Comparison of ENCODE assay signal across 32 cellular contexts in the genomic region with DNA sequence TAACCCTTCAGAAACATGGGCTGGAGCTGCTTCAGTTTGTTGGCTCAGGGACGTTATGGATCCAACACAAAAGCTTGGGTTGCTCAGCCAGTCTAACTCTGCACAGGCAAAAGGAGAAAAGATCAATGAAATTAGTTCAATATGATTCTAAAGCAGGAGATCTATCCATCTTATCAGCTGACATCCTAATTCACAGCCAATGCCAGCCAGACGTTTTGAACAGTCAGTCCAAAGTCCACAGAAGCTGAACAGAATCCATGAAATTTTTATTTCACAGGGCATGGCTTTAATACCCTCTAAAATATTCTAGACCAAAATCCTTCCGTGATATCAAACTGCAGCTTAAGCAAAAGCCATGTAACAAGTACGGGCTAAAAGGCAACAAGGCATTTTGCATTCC.
"Had no signal": no experiment of that assay in that cellular context is flagged by ENCODE, and none has a peak within 500 bp of the region (broad histone marks: within the 10 kb centered on the region; RNA-seq: fewer than 3 reads in every experiment).

No MANE protein-coding gene starts in this region.

- H3K27me3 ChIP-seq: ascending aorta, breast epithelium, MG63 had no signal

- DNase-seq: activated B cell treated with CpG ODN at 0.5 μM for 24 hours; activated CD4-positive, alpha-beta memory T cell treated with anti-CD3 and anti-CD28 coated beads, Interleukin-2, amount 10 ng/mL, durations not matched to agents 7 days and 5 days; activated CD4-positive, alpha-beta T cell treated with anti-CD3 and anti-CD28 coated beads for 4 hours; activated CD4-positive, CD25-positive, alpha-beta regulatory T cell treated with anti-CD3 and anti-CD28 coated beads, Interleukin-2, amount 50 U/mL, for 72 hours; activated CD8-positive, alpha-beta memory T cell treated with anti-CD3 and anti-CD28 coated beads for 24 hours; activated CD8-positive, alpha-beta memory T cell treated with anti-CD3 and anti-CD28 coated beads, Interleukin-2, amount 10 ng/mL, durations not matched to agents 7 days and 5 days; activated CD8-positive, alpha-beta memory T cell treated with anti-CD3 and anti-CD28 coated beads, Interleukin-2, amount 50 U/mL, for 48 hours; activated effector memory CD4-positive, alpha-beta T cell treated with anti-CD3 and anti-CD28 coated beads, Interleukin-2, amount 50 U/mL, for 16 hours; activated naive CD4-positive, alpha-beta T cell; activated naive CD8-positive, alpha-beta T cell treated with anti-CD3 and anti-CD28 coated beads, Interleukin-2, amount 10 ng/mL, durations not matched to agents 7 days and 5 days; activated T-cell treated with anti-CD3 and anti-CD28 coated beads, Interleukin-2, amount 50 U/mL, for 48 hours; amygdala; Kasumi-1; MG63; NCI-H1048; NCI-H1105 treated with DMSO at 0.1 percent for 48 hours; NCI-H1436; NCI-H1694; NCI-H1930; NCI-H2081 treated with DMSO at 0.1 percent for 48 hours; NCI-H226; NCI-H524 treated with DMSO at 0.1 percent for 48 hours; SIG-M5; T-helper 1 cell; T-helper 2 cell; T-helper 9 cell had no signal

- H3K9me3 Mint-ChIP-seq: activated B cell treated with CpG ODN at 0.5 μM for 24 hours had no signal

- H3K4me3 Mint-ChIP-seq: activated B cell treated with CpG ODN at 0.5 μM for 24 hours; activated CD4-positive, alpha-beta memory T cell treated with anti-CD3 and anti-CD28 coated beads, Interleukin-2, amount 10 ng/mL, durations not matched to agents 7 days and 5 days; activated CD8-positive, alpha-beta memory T cell treated with anti-CD3 and anti-CD28 coated beads, Interleukin-2, amount 10 ng/mL, durations not matched to agents 7 days and 5 days; activated naive CD4-positive, alpha-beta T cell treated with anti-CD3 and anti-CD28 coated beads, Interleukin-2, amount 50 U/mL, for 24 hours; activated naive CD8-positive, alpha-beta T cell treated with anti-CD3 and anti-CD28 coated beads, Interleukin-2, amount 10 ng/mL, durations not matched to agents 7 days and 5 days had no signal

- H3K27ac Mint-ChIP-seq: activated B cell treated with CpG ODN at 0.5 μM for 24 hours; activated CD4-positive, alpha-beta memory T cell treated with anti-CD3 and anti-CD28 coated beads, Interleukin-2, amount 10 ng/mL, durations not matched to agents 7 days and 5 days; activated CD8-positive, alpha-beta memory T cell treated with anti-CD3 and anti-CD28 coated beads, Interleukin-2, amount 10 ng/mL, durations not matched to agents 7 days and 5 days; activated naive CD8-positive, alpha-beta T cell treated with anti-CD3 and anti-CD28 coated beads, Interleukin-2, amount 10 ng/mL, durations not matched to agents 7 days and 5 days had no signal

- H3K9me3 ChIP-seq: ascending aorta, breast epithelium, MG63 had no signal

- H3K27ac ChIP-seq: ascending aorta, breast epithelium, VCaP had no signal

- H3K4me1 ChIP-seq: ascending aorta, breast epithelium had no signal

- ATAC-seq: activated CD8-positive, alpha-beta memory T cell treated with anti-CD3 and anti-CD28 coated beads, Interleukin-2, amount 10 ng/mL, durations not matched to agents 7 days and 5 days; Panc1; SK-N-SH treated with all-trans-retinoic acid at 6 μM for 48 hours had no signal

- H3K4me3 ChIP-seq: ascending aorta, breast epithelium, MG63 had no signal

- H3K27me3 Mint-ChIP-seq: activated B cell treated with CpG ODN at 0.5 μM for 24 hours; activated CD4-positive, alpha-beta memory T cell treated with anti-CD3 and anti-CD28 coated beads, Interleukin-2, amount 10 ng/mL, durations not matched to agents 7 days and 5 days; activated CD8-positive, alpha-beta memory T cell treated with anti-CD3 and anti-CD28 coated beads, Interleukin-2, amount 10 ng/mL, durations not matched to agents 7 days and 5 days; activated naive CD4-positive, alpha-beta T cell treated with anti-CD3 and anti-CD28 coated beads, Interleukin-2, amount 50 U/mL, for 24 hours; activated naive CD8-positive, alpha-beta T cell treated with anti-CD3 and anti-CD28 coated beads, Interleukin-2, amount 10 ng/mL, durations not matched to agents 7 days and 5 days had no signal
